17 cellular contexts compared by ENCODE assay signal in the genomic region with DNA sequence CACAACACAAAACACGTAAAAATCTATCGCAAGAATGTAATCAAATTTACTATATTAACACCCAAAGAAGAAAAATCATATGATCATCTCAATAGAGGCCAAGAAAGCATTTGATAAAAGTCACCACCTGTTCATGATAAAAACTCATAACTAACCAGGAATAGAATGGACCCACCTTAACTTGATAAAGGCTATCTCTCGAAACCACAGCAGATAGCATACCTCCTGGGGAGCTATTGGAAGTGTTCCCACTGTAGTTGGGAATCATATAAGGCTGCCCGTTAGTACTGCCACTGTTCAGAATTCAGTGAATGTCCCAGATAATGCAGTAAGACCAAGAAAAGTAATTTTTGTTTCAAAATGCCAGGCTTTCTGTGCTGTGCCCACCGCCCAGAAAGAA.
"Had no signal": no experiment of that assay in that cellular context is flagged by ENCODE, and none has a peak within 500 bp of the region (broad histone marks: within the 10 kb centered on the region; RNA-seq: fewer than 3 reads in every experiment).

No MANE protein-coding gene starts in this region.

- H3K27me3 Mint-ChIP-seq: activated CD8-positive, alpha-beta memory T cell treated with anti-CD3 and anti-CD28 coated beads, Interleukin-2, amount 10 ng/mL, durations not matched to agents 7 days and 5 days; naive B cell; stimulated activated memory B cell treated with anti-CD40 and anti-IgM and Interleukin-4, amounts not matched to agents 10 μg/mL and 1 μg/mL and 100 μg/mL, for 72 hours had no signal

- H3K9me3 Mint-ChIP-seq: naive B cell; stimulated activated memory B cell treated with anti-CD40 and anti-IgM and Interleukin-4, amounts not matched to agents 10 μg/mL and 1 μg/mL and 100 μg/mL, for 72 hours; T-helper 1 cell treated with Interleukin-12 subunit alpha and Interleukin-12 subunit beta and Interleukin-4 antibody, amounts not matched to agents 30 μg/mL and 1 μg/mL, for 36 hours had no signal

- H3K27ac Mint-ChIP-seq: activated CD8-positive, alpha-beta memory T cell treated with anti-CD3 and anti-CD28 coated beads, Interleukin-2, amount 10 ng/mL, durations not matched to agents 7 days and 5 days; stimulated activated memory B cell treated with anti-CD40 and anti-IgM and Interleukin-4, amounts not matched to agents 10 μg/mL and 1 μg/mL and 100 μg/mL, for 72 hours; T-helper 1 cell treated with Interleukin-12 subunit alpha and Interleukin-12 subunit beta and Interleukin-4 antibody, amounts not matched to agents 30 μg/mL and 1 μg/mL, for 36 hours had no signal

- H3K4me1 ChIP-seq: adrenal gland had no signal

- H3K27me3 ChIP-seq: adrenal gland, pancreas had no signal

- H3K27ac ChIP-seq: adrenal gland had no signal

- H3K9me3 ChIP-seq: adrenal gland, pancreas had no signal

- DNase-seq: activated CD4-positive, alpha-beta T cell treated with anti-CD3 and anti-CD28 coated beads, Interleukin-2, amount 50 U/mL, for 1 hour; activated CD8-positive, alpha-beta memory T cell treated with anti-CD3 and anti-CD28 coated beads, Interleukin-2, amount 10 ng/mL, durations not matched to agents 7 days and 5 days; activated gamma-delta T cell treated with Interleukin-2 at 50 U/mL for 16 hours; activated T-cell treated with anti-CD3 and anti-CD28 coated beads, Interleukin-2, amount 50 U/mL, for 48 hours; adrenal gland; caudate nucleus; islet precursor cell; mammary epithelial cell; naive B cell; pancreas; SIG-M5; stimulated activated CD4-positive, alpha-beta T cell treated with anti-CD3 and anti-CD28 coated beads, Interleukin-12 subunit alpha, Interleukin-12 subunit beta, amount 100 ng/mL, for 4 hours; trophoblast cell had no signal

- H3K4me3 ChIP-seq: adrenal gland, pancreas had no signal

- H3K4me3 Mint-ChIP-seq: activated CD8-positive, alpha-beta memory T cell treated with anti-CD3 and anti-CD28 coated beads, Interleukin-2, amount 10 ng/mL, durations not matched to agents 7 days and 5 days; stimulated activated memory B cell treated with anti-CD40 and anti-IgM and Interleukin-4, amounts not matched to agents 10 μg/mL and 1 μg/mL and 100 μg/mL, for 72 hours; T-helper 1 cell treated with Interleukin-12 subunit alpha and Interleukin-12 subunit beta and Interleukin-4 antibody, amounts not matched to agents 30 μg/mL and 1 μg/mL, for 36 hours had no signal

- ATAC-seq: activated CD8-positive, alpha-beta memory T cell treated with anti-CD3 and anti-CD28 coated beads, Interleukin-2, amount 10 ng/mL, durations not matched to agents 7 days and 5 days; esophagus mucosa; left lobe of liver; stimulated activated memory B cell treated with anti-CD40 and anti-IgM and Interleukin-4, amounts not matched to agents 10 μg/mL and 1 μg/mL and 100 μg/mL, for 72 hours had no signal
